Comparison of ENCODE assay signal across 12 cellular contexts in genomic region chr11:70448983-70449567, GRCh38. TPM values are rescaled to one million over a fixed set of nuclear protein-coding genes. Genes with fewer than 3 reads are reported as not detected.
DNase-seq lines count a peak whose midpoint lies in the region; ATAC-seq and TF ChIP-seq lines count a peak whose summit lies in the region.
"Had no signal": no experiment of that assay in that cellular context is flagged by ENCODE, and none has a peak within 500 bp of the region (broad histone marks: within the 10 kb centered on the region; RNA-seq: fewer than 3 reads in every experiment).

No MANE protein-coding gene starts in this region.

- intact Hi-C loops in PC-3 (cut with micrococcal nuclease): no loop called here

- POLR2A ChIA-PET in PC-3 (lab: Charles Lee; ENCODE audit: unreplicated experiment): no interaction called here

- H3K9ac ChIP-seq in PC-3 (ENCODE audit: low read length): no peak overlapping the region

- H3K4me3 ChIP-seq in BE2C (ENCODE audit: low read depth, low read length) (no peak overlapping the region), PC-3 (ENCODE audit: low read length) (no peak overlapping the region)

- BruUV-seq in PC-3 (replicated peaks; lab: Mats Ljungman, UMichigan): no TSS peak

- no peak overlapping the region for H3K27ac ChIP-seq in PC-3 (ENCODE audit: low read length)
- H3K27ac ChIP-seq in foreskin keratinocyte: no peak overlapping the region

- DNase-seq in BE2C: no peak
- no peak for DNase-seq in PC-3
- DNase-seq in foreskin keratinocyte: no peak
- DNase-seq in hypothalamus (lab: John Stamatoyannopoulos, UW): no peak
- DNase-seq in central memory CD4-positive, alpha-beta T cell: no peak
- DNase-seq: head of caudate nucleus; NCI-H1694; stimulated activated CD4-positive, alpha-beta T cell treated with anti-CD3 and anti-CD28 coated beads, Interleukin-1b, Interleukin-23, amount 100 ng/mL, for 48 hours; substantia nigra had no signal

- H3K79me2 ChIP-seq in PC-3 (ENCODE audit: low read length): no peaks in the 10 kb centered on the region

- no peaks in the 10 kb centered on the region for H4K20me1 ChIP-seq in PC-3 (ENCODE audit: low read length)

- H3K9me2 ChIP-seq in PC-3 (replicated peaks; ENCODE audit: low read length): no peaks in the 10 kb centered on the region

- H3K9me3 ChIP-seq in BE2C (peaks cover 6% of the 10 kb centered on the region), PC-3 (ENCODE audit: low read length) (peaks cover 8% of the 10 kb centered on the region; the same call in 1 of the 2 replicates)

- CTCF ChIA-PET in PC-3 (lab: Charles Lee): no interaction called here

- no peak overlapping the region for H2AFZ ChIP-seq in PC-3 (ENCODE audit: low read length)

- ATAC-seq in PC-3 (no peak), foreskin keratinocyte (no peak), GM18498 (IDR thresholded peaks at IDR 0.05; ENCODE audit: unreplicated experiment) (no peak), GM21526 (IDR thresholded peaks at IDR 0.05; ENCODE audit: low FRiP score, unreplicated experiment) (no peak)

- no peak overlapping the region for H3K4me2 ChIP-seq in PC-3 (ENCODE audit: low read length)

- H3K36me3 ChIP-seq in BE2C (no peaks in the 10 kb centered on the region), PC-3 (ENCODE audit: low read depth, low read length) (no peaks in the 10 kb centered on the region)

- no peaks in the 10 kb centered on the region for H3F3A ChIP-seq in PC-3 (ENCODE audit: low read length, unreplicated experiment)

- no peaks in the 10 kb centered on the region for H3K4me1 ChIP-seq in BE2C
- no peaks in the 10 kb centered on the region for H3K4me1 ChIP-seq in PC-3 (ENCODE audit: insufficient read depth, low read length)
- H3K4me1 ChIP-seq in foreskin keratinocyte: no peaks in the 10 kb centered on the region

- TF ChIP-seq CTCF in BE2C (IDR thresholded peaks at IDR 0.05; ENCODE audit: low read depth, low read length) (peak; percentile 85), GM12873 (IDR thresholded peaks at IDR 0.05; ENCODE audit: insufficient read depth, low read depth, low read length, missing control alignments) (peak; percentile 82), PC-3 (conservative IDR thresholded peaks at IDR 0.05; ENCODE audit: low read depth, low read length) (peak; percentile 84), foreskin keratinocyte (conservative IDR thresholded peaks at IDR 0.05) (peak; percentile 52)

- H3K27me3 ChIP-seq in BE2C: no peaks in the 10 kb centered on the region
- H3K27me3 ChIP-seq in PC-3 (ENCODE audit: low read length): no peaks in the 10 kb centered on the region
- no peaks in the 10 kb centered on the region for H3K27me3 ChIP-seq in foreskin keratinocyte

RNA-seq across cellular contexts. Expression of gene CTTN, which starts 50.7 kb away (rescaled TPM):
- polyA plus RNA-seq in BE2C (2012; ENCODE audit: insufficient read depth, insufficient read length, low read depth): 123 TPM
- total RNA-seq in PC-3 (2014; rRNA removed) (244 and 262 TPM in 2 replicates), foreskin keratinocyte (256 and 264 TPM in 2 replicates)
- polyA plus RNA-seq in foreskin keratinocyte: 134 and 144 TPM in 2 replicates
